ENCODE assay signal across 10 cellular contexts in the genomic region with DNA sequence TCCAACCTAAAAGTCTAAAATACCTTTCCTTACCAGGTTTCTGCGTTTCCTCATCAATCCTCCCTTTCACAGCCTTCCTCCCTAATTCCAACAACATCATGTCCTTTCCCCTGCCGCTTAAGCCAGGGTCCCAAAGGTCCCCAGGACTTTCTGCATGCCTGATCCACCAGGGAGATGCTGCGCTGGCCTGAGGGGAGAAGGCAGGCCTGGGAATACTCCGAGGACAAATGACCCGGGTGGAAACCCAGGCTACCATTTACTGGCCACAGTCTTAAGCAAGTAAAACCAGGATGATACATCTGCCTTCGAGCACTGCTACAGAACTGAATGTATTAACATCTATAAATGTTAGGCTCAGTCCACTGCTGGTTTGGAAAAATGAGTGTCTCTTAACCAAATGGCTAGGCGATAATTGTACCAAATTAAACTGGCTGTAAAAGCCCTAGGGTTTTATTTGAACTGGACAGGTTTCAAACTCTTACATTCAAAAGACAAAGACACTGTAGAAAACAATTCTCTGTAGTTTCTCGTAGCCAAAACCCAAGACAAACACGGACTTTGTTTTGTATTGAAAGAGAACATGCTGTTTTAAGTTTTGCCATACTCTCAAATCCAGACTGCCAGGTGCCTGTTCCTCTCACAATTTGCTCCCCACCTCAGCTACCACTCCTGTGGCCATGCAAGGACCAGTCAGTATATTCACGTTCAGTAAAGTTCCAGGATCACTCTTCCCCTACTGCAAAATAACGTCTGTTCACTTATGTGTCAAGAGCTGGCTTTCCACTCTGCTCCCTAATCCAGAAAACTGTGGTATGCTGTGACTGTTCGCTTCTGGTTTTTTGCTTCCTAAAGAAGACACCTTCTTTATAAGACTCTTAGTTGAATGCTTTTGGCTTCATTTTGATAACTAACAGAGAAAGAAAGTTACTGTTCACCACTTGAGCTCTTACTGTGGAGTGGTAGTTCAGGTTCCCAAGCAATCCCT. TPM values are rescaled to one million over a fixed set of nuclear protein-coding genes. Genes with fewer than 3 reads are reported as not detected.
DNase-seq lines count a peak whose midpoint lies in the region; ATAC-seq and TF ChIP-seq lines count a peak whose summit lies in the region.
"Had no signal": no experiment of that assay in that cellular context is flagged by ENCODE, and none has a peak within 500 bp of the region (broad histone marks: within the 10 kb centered on the region; RNA-seq: fewer than 3 reads in every experiment).

No MANE protein-coding gene starts in this region.

- no peak overlapping the region for H2AFZ ChIP-seq in trophoblast cell (ENCODE audit: insufficient read depth, low read length, poor library complexity)

- TF ChIP-seq CTCF in RWPE2 (IDR thresholded peaks at IDR 0.05; ENCODE audit: poor library complexity, severe bottlenecking) (no peak), fibroblast of villous mesenchyme (IDR thresholded peaks at IDR 0.05; ENCODE audit: insufficient read depth, low read depth, low read length) (no peak), BE2C (IDR thresholded peaks at IDR 0.05; ENCODE audit: low read depth, low read length) (no peak)

- peak; percentile 79 for DNase-seq in COLO829 (ENCODE audit: low spot score)
- no peak for DNase-seq in RWPE2 (ENCODE audit: low spot score)
- DNase-seq in fibroblast of villous mesenchyme (ENCODE audit: low read depth) = peak; percentile 23
- no peak for DNase-seq in trophoblast cell
- DNase-seq in BE2C = no peak
- no peak for DNase-seq in activated T-cell treated with anti-CD3 and anti-CD28 coated beads, Interleukin-2, amount 50 U/mL, for 4 hours
- DNase-seq: Karpas-422, Peyer's patch had no signal

- H3K4me3 Mint-ChIP-seq in activated T-cell treated with anti-CD3 and anti-CD28 coated beads, Interleukin-2, amount 50 U/mL, for 4 hours = no peak overlapping the region

- H4K12ac ChIP-seq in trophoblast cell (ENCODE audit: low read depth, low read length) = peak overlapping the region; percentile 56

- no peak overlapping the region for H3K4me3 ChIP-seq in RWPE2 (ENCODE audit: severe bottlenecking)
- H3K4me3 ChIP-seq in fibroblast of villous mesenchyme (ENCODE audit: low read depth, low read length) = no peak overlapping the region
- H3K4me3 ChIP-seq in trophoblast cell (ENCODE audit: low read depth, low read length) = no peak overlapping the region
- H3K4me3 ChIP-seq in BE2C (ENCODE audit: low read depth, low read length) = no peak overlapping the region
- H3K4me3 ChIP-seq: Peyer's patch had no signal

- no peak overlapping the region for H3K9ac ChIP-seq in trophoblast cell (ENCODE audit: low read length)

- H4K8ac ChIP-seq in trophoblast cell (ENCODE audit: low read depth, low read length) = peak overlapping the region; percentile 33

- H3K9me3 ChIP-seq in RWPE2 (ENCODE audit: severe bottlenecking) (no peaks in the 10 kb centered on the region), trophoblast cell (ENCODE audit: insufficient read depth, low read depth, low read length) (no peaks in the 10 kb centered on the region), BE2C (no peaks in the 10 kb centered on the region)
- H3K9me3 ChIP-seq: Peyer's patch had no signal

- peak overlapping the region; percentile 28 for H2BK5ac ChIP-seq in trophoblast cell (ENCODE audit: low read depth, low read length, poor library complexity)

- H3K79me1 ChIP-seq in trophoblast cell (ENCODE audit: low read length) = peaks cover 44% of the 10 kb centered on the region

- peak overlapping the region; percentile 83 for H4K91ac ChIP-seq in trophoblast cell (ENCODE audit: low read depth, low read length)

- H3K4me1 ChIP-seq in RWPE2 (ENCODE audit: insufficient read depth, poor library complexity, severe bottlenecking) = peaks cover 3% of the 10 kb centered on the region
- H3K4me1 ChIP-seq in trophoblast cell (ENCODE audit: control insufficient read depth in 1 of 2, insufficient read depth in 2 of 2, low read length in 2 of 2) = peaks cover 30 to 44% of the 10 kb centered on the region in 2 experiments
- H3K4me1 ChIP-seq in BE2C = peaks cover 34% of the 10 kb centered on the region

- H3K27me3 Mint-ChIP-seq in activated T-cell treated with anti-CD3 and anti-CD28 coated beads, Interleukin-2, amount 50 U/mL, for 4 hours (ENCODE audit: low read depth) = no peaks in the 10 kb centered on the region

- ATAC-seq in RWPE2 (ENCODE audit: low read depth) = no peak
- ATAC-seq in HG03108 (IDR thresholded peaks at IDR 0.05; ENCODE audit: unreplicated experiment) = no peak
- ATAC-seq in HG03520 (IDR thresholded peaks at IDR 0.05; ENCODE audit: unreplicated experiment) = no peak
- ATAC-seq in activated T-cell treated with anti-CD3 and anti-CD28 coated beads, Interleukin-2, amount 50 U/mL, for 4 hours = no peak

- peak overlapping the region; percentile 9 for H3K4me2 ChIP-seq in trophoblast cell (ENCODE audit: low read length)

- peak overlapping the region; percentile 69 for H2BK12ac ChIP-seq in trophoblast cell (ENCODE audit: low read length)

- H3K36me3 ChIP-seq in RWPE2 (ENCODE audit: low read depth) = peaks cover 19% of the 10 kb centered on the region
- H3K36me3 ChIP-seq in trophoblast cell (ENCODE audit: control insufficient read depth in 1 of 2, insufficient read depth in 2 of 2, low read length in 2 of 2) = peaks cover 2 to 10% of the 10 kb centered on the region in 2 experiments
- H3K36me3 ChIP-seq in BE2C = peaks cover 40% of the 10 kb centered on the region

- H3K4me1 Mint-ChIP-seq in activated T-cell treated with anti-CD3 and anti-CD28 coated beads, Interleukin-2, amount 50 U/mL, for 4 hours (ENCODE audit: low read depth) = peaks cover 22% of the 10 kb centered on the region

- H3K9me3 Mint-ChIP-seq in activated T-cell treated with anti-CD3 and anti-CD28 coated beads, Interleukin-2, amount 50 U/mL, for 4 hours = no peaks in the 10 kb centered on the region

- H2BK120ac ChIP-seq in trophoblast cell (ENCODE audit: insufficient read depth, low read length, poor library complexity) = no peak overlapping the region

- WGBS in trophoblast cell (ENCODE audit: extremely low coverage, insufficient coverage, insufficient read length) = no CpG with 5 or more reads among the region's 12 CpGs

- peak overlapping the region; percentile 6 for H3K27ac ChIP-seq in RWPE2 (ENCODE audit: poor library complexity, severe bottlenecking)
- H3K27ac ChIP-seq in trophoblast cell (ENCODE audit: low read depth, low read length) = peak overlapping the region; percentile 90

- H3K36me3 Mint-ChIP-seq in activated T-cell treated with anti-CD3 and anti-CD28 coated beads, Interleukin-2, amount 50 U/mL, for 4 hours (ENCODE audit: insufficient read depth) = peaks cover 35% of the 10 kb centered on the region

- peaks cover 6% of the 10 kb centered on the region for H3K79me2 ChIP-seq in trophoblast cell (ENCODE audit: control insufficient read depth, insufficient read depth, low read length, poor library complexity)

- H3K23ac ChIP-seq in trophoblast cell (ENCODE audit: low read length) = no peak overlapping the region

- H3K14ac ChIP-seq in trophoblast cell (ENCODE audit: low read length) = peak overlapping the region; percentile 35

- peak overlapping the region; percentile 31 for H2AK5ac ChIP-seq in trophoblast cell (ENCODE audit: low read length)

- H3K27me3 ChIP-seq in RWPE2 (ENCODE audit: insufficient read depth, poor library complexity, severe bottlenecking) (no peaks in the 10 kb centered on the region), trophoblast cell (ENCODE audit: insufficient read depth, low read length) (no peaks in the 10 kb centered on the region), BE2C (no peaks in the 10 kb centered on the region)
- H3K27me3 ChIP-seq: Peyer's patch had no signal

- H3K4ac ChIP-seq in trophoblast cell (ENCODE audit: low read depth, low read length) = no peak overlapping the region

- peak overlapping the region; percentile 12 for H3K18ac ChIP-seq in trophoblast cell (ENCODE audit: low read length)

RNA-seq across cellular contexts. Expression of a gene that starts 43.1 kb away (rescaled TPM):
- 256 and 312 TPM in 2 replicates for total RNA-seq in fibroblast of villous mesenchyme
- 507 and 526 TPM in 2 replicates for polyA plus RNA-seq in trophoblast cell (2013)
- 1,215 TPM for polyA plus RNA-seq in BE2C (2012; ENCODE audit: insufficient read depth, insufficient read length, low read depth)
- 10 to 100 TPM; 17.5 to 27.2 (median 18.3) TPM for total RNA-seq in activated T-cell treated with anti-CD3 and anti-CD28 coated beads, Interleukin-2, amount 50 U/mL, for 4 hours

Comparison
In these comparisons a context has a peak if more than half of its experiments do, and no peak if none do; other contexts are left out.
1. DNase-seq: peak in COLO829 (single experiment) and fibroblast of villous mesenchyme (single experiment); none in RWPE2 (single experiment), trophoblast cell (0 of 2), BE2C (single experiment) and activated T-cell treated with anti-CD3 and anti-CD28 coated beads, Interleukin-2, amount 50 U/mL, for 4 hours (single experiment).